Comparison of ENCODE assay signal across 1 cellular context in the genomic region with DNA sequence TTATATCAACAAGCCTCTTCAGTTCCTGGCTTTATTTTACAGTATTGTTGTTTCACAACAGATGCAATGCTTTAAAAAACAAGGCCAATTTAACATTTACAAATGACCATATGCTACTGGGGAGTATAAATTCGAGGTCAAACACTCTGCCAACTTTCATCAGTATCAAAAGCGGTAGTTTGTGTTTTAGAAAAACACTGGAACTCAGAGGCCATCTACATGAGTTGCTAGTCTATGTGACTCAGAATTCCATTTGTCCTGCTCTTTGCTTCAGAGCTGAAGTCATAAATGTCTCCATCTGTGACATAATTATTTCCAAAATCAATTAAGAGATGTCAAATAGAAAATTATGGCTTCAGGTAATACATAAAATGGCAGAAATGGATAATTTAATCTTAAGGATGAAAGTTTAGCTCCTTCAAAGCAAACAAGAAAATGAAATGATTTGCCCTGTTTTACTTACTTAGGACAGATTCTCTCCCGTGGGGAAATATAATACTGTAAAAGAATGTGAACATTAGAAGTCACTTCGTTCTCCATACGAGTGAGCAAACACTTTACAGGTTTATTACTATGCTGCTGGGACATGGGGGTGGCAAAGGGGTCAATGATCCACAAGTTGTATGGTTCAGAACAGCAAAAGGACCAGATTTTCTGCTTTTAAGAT.
TF ChIP-seq lines count a peak whose summit lies in the region.

No MANE protein-coding gene starts in this region.

TF ChIP-seq in K562, 482 proteins besides CTCF, POLR2A, EP300 and RAD21 (continued from another document):
- TF ChIP-seq ZNF282 (CRISPR knock-in tag; IDR thresholded peaks at IDR 0.05) (no peak), CEBPZ (IDR thresholded peaks at IDR 0.05; ENCODE audit: borderline replicate concordance, low read depth, low read length) (no peak), ZC3H8 (IDR thresholded peaks at IDR 0.05) (no peak), NFIC (IDR thresholded peaks at IDR 0.05) (no peak), ZNF140 (CRISPR knock-in tag; IDR thresholded peaks at IDR 0.05) (no peak), ZNF561 (CRISPR knock-in tag; conservative IDR thresholded peaks at IDR 0.05) (no peak), MCM7 (IDR thresholded peaks at IDR 0.05) (no peak), HDAC3 (IDR thresholded peaks at IDR 0.05; ENCODE audit: borderline replicate concordance, partially characterized antibody) (no peak)
